12 cellular contexts compared by ENCODE assay signal in the genomic region with DNA sequence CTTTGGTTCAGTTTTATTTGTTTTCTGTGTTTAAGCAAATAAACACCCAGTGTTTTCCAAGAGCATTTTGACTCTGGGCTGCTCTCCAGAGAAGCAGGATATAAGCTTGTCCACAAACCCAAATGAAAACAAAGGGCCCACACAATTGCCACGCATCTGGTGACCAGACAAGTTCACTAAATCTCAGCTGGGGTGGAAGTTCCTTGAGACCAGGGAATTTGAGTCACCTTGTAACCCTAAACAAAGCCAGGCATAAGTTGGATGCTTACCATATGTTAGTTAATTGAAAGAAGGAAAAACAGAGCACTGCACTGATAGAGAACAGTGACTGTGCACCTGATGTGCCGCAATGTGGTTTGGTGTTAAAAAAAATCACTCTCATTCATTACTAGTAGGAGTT. TPM values are rescaled to one million over a fixed set of nuclear protein-coding genes. Genes with fewer than 3 reads are reported as not detected.
A peak's percentile ranks its signal among the peaks of the same experiment; 100 is the strongest.
DNase-seq lines count a peak whose midpoint lies in the region; ATAC-seq and FAIRE-seq lines count a peak whose summit lies in the region.
"Had no signal": no experiment of that assay in that cellular context is flagged by ENCODE, and none has a peak within 500 bp of the region (broad histone marks: within the 10 kb centered on the region; RNA-seq: fewer than 3 reads in every experiment).

No MANE protein-coding gene starts in this region.

- DNase-seq in Daoy (ENCODE audit: low read depth): peak; percentile 71
- peak; percentile 71 for DNase-seq in NCI-H2171 treated with DMSO at 0.1 percent for 48 hours (lab: John Stamatoyannopoulos, UW)
- peak; percentile 79 for DNase-seq in dedifferentiated amniotic fluid mesenchymal stem cell (ENCODE audit: extremely low spot score)
- DNase-seq in pulmonary artery endothelial cell (ENCODE audit: low read depth, low spot score): peak; percentile 8
- DNase-seq in left cardiac atrium: no peak
- DNase-seq in left lobe of liver (ENCODE audit: low spot score): no peak
- no peak for DNase-seq in urothelium cell line (ENCODE audit: low spot score)
- DNase-seq: activated CD8-positive, alpha-beta memory T cell treated with anti-CD3 and anti-CD28 coated beads, Interleukin-2, amount 50 U/mL, for 48 hours; amniotic stem cell; kidney had no signal

- FAIRE-seq in urothelium cell line (lab: Jason Lieb, UNC): no peak
- FAIRE-seq: kidney, TTC549 had no signal

- intact Hi-C loops in left cardiac atrium (cut with DNase I): loop anchor here in 1 of 2 donors (10.0 kb wide), 1 partner anchor 91 kb away; the partner anchor contains the start of gene EID3

- ATAC-seq in left cardiac atrium: no peak
- ATAC-seq in left lobe of liver: no peak
- ATAC-seq: natural killer cell treated with Interleukin-12 subunit alpha and Interleukin-12 subunit beta and Interleukin-15 and Interleukin-18, amount 100 ng/mL, for 72 hours had no signal

RNA-seq across cellular contexts. Expression of gene TXNRD1, which starts 1.6 kb away (rescaled TPM):
- 265 and 275 TPM in 2 replicates for total RNA-seq in Daoy (2014; rRNA removed; shearing (Covaris generic))
- total RNA-seq in pulmonary artery endothelial cell (1,036 and 1,521 TPM in 2 replicates), left cardiac atrium (100 to 1,000 TPM; 114 to 122 TPM), left lobe of liver (49.8 TPM)

Comparison
In these comparisons a context has a peak if more than half of its experiments do, and no peak if none do; other contexts are left out.
1. DNase-seq: peak in Daoy (single experiment), NCI-H2171 treated with DMSO at 0.1 percent for 48 hours (single experiment), dedifferentiated amniotic fluid mesenchymal stem cell (single experiment) and pulmonary artery endothelial cell (single experiment); none in left cardiac atrium (single experiment), left lobe of liver (single experiment) and urothelium cell line (single experiment).